ENCODE assay signal across 10 cellular contexts in genomic region chrX:100635989-100636320, GRCh38. TPM values are rescaled to one million over a fixed set of nuclear protein-coding genes. Genes with fewer than 3 reads are reported as not detected.
A peak's percentile ranks its signal among the peaks of the same experiment; 100 is the strongest.
DNase-seq lines count a peak whose midpoint lies in the region; ATAC-seq and TF ChIP-seq lines count a peak whose summit lies in the region.
"Had no signal": no experiment of that assay in that cellular context is flagged by ENCODE, and none has a peak within 500 bp of the region (broad histone marks: within the 10 kb centered on the region; RNA-seq: fewer than 3 reads in every experiment).

No MANE protein-coding gene starts in this region.

- peaks cover 2 to 7% of the 10 kb centered on the region in 2 donors for H3K27me3 ChIP-seq in mucosa of rectum (ENCODE audit: control insufficient read depth in 2 of 2, insufficient read depth in 2 of 2, low read length in 2 of 2)

- H3K9me3 Mint-ChIP-seq in effector memory CD8-positive, alpha-beta T cell = no peaks in the 10 kb centered on the region
- H3K9me3 Mint-ChIP-seq in CD14-positive monocyte = peaks cover 0 to 13% (median 4%) of the 10 kb centered on the region in 7 donors

- H3K36me3 Mint-ChIP-seq in effector memory CD8-positive, alpha-beta T cell (ENCODE audit: insufficient read depth) = peaks cover 6% of the 10 kb centered on the region
- peaks cover 0 to 3% of the 10 kb centered on the region in 2 donors for H3K36me3 Mint-ChIP-seq in CD14-positive monocyte

- no peak for TF ChIP-seq CTCF in CD14-positive monocyte (IDR thresholded peaks at IDR 0.05)

- no peaks in the 10 kb centered on the region for H3K4me1 ChIP-seq in mucosa of rectum (ENCODE audit: control insufficient read depth in 2 of 2, insufficient read depth in 2 of 2, low read length in 2 of 2)

- peak overlapping the region; percentile 80 to 86 for H3K4me3 Mint-ChIP-seq in effector memory CD8-positive, alpha-beta T cell
- H3K4me3 Mint-ChIP-seq in CD14-positive monocyte = peak overlapping the region in 1 of 2 donors; percentile 62

- DNase-seq in Right ventricle myocardium inferior (ENCODE audit: missing footprints) (no peak), cardiac septum (ENCODE audit: low spot score) (no peak), NCI-H2196 (lab: John Stamatoyannopoulos, UW; ENCODE audit: unreplicated experiment) (no peak), CD14-positive monocyte (ENCODE audit: low spot score) (no peak)
- DNase-seq in effector memory CD8-positive, alpha-beta T cell = no peak
- DNase-seq in stimulated activated CD4-positive, alpha-beta T cell treated with anti-CD3 and anti-CD28 coated beads, Interleukin-15, amount 100 ng/mL, for 24 hours = no peak
- DNase-seq: DND-41 had no signal

- no peaks in the 10 kb centered on the region for H3K36me3 ChIP-seq in mucosa of rectum (ENCODE audit: control insufficient read depth in 2 of 2, insufficient read depth in 2 of 2, low read length in 2 of 2)

- H3K9ac ChIP-seq in mucosa of rectum (ENCODE audit: low read depth in 1 of 2, low read length in 2 of 2) = peak overlapping the region; percentile 68 to 73

- H3K27ac Mint-ChIP-seq in effector memory CD8-positive, alpha-beta T cell = peak overlapping the region; percentile 26 to 81
- H3K27ac Mint-ChIP-seq in CD14-positive monocyte = no peak overlapping the region

- peaks cover 0 to 3% of the 10 kb centered on the region in 2 donors for H3K4me1 Mint-ChIP-seq in effector memory CD8-positive, alpha-beta T cell (ENCODE audit: low read depth in 2 of 2)
- H3K4me1 Mint-ChIP-seq in CD14-positive monocyte = peaks cover 4% of the 10 kb centered on the region

- H3K4me3 ChIP-seq in mucosa of rectum (ENCODE audit: low read length in 2 of 2) = peak overlapping the region; percentile 66 to 80

- intact Hi-C loops in Right ventricle myocardium inferior (cut with DNase I) = no loop called here
- intact Hi-C loops in cardiac septum (cut with DNase I) = no loop called here
- intact Hi-C loops in CD14-positive monocyte (cut with micrococcal nuclease) = no loop called here

- peak overlapping the region; percentile 46 to 57 for H3K27ac ChIP-seq in mucosa of rectum (ENCODE audit: low read depth in 2 of 2, low read length in 2 of 2)

- H3K9me3 ChIP-seq in mucosa of rectum (ENCODE audit: control insufficient read depth in 2 of 2, low read length in 2 of 2) = no peaks in the 10 kb centered on the region

- peaks cover 7 to 16% of the 10 kb centered on the region in 2 donors for H3K27me3 Mint-ChIP-seq in effector memory CD8-positive, alpha-beta T cell
- H3K27me3 Mint-ChIP-seq in CD14-positive monocyte (ENCODE audit: low read depth in 3 of 3) = peaks cover 45 to 73% (median 70%) of the 10 kb centered on the region in 3 donors

- ATAC-seq in Right ventricle myocardium inferior (peak; percentile 13), HG03342 (IDR thresholded peaks at IDR 0.05; ENCODE audit: unreplicated experiment) (no peak)
- ATAC-seq in effector memory CD8-positive, alpha-beta T cell (replicated peaks) = no peak

RNA-seq across cellular contexts. Expression of gene TSPAN6, which starts 0.7 kb away (rescaled TPM):
- total RNA-seq in Right ventricle myocardium inferior (5.0 TPM), cardiac septum (3.0 TPM)
- polyA plus RNA-seq in CD14-positive monocyte = not detected
- total RNA-seq: T-helper 1 cell treated with Interleukin-12 subunit alpha and Interleukin-12 subunit beta and Interleukin-4 antibody, amounts not matched to agents 30 ng/mL and 1 ng/mL, for 36 hours had no signal

RNA-seq across cellular contexts. Expression of gene SRPX2, which starts 8.0 kb away (rescaled TPM):
- total RNA-seq in Right ventricle myocardium inferior (9.7 TPM), cardiac septum (14.2 TPM)
- not detected for polyA plus RNA-seq in CD14-positive monocyte
- total RNA-seq: T-helper 1 cell treated with Interleukin-12 subunit alpha and Interleukin-12 subunit beta and Interleukin-4 antibody, amounts not matched to agents 30 ng/mL and 1 ng/mL, for 36 hours had no signal

RNA-seq across cellular contexts. Expression of gene TNMD, which starts 51.2 kb away (rescaled TPM):
- total RNA-seq in Right ventricle myocardium inferior (0.19 TPM), cardiac septum (2.6 TPM)
- polyA plus RNA-seq in CD14-positive monocyte = not detected
- total RNA-seq: T-helper 1 cell treated with Interleukin-12 subunit alpha and Interleukin-12 subunit beta and Interleukin-4 antibody, amounts not matched to agents 30 ng/mL and 1 ng/mL, for 36 hours had no signal

Comparison
In these comparisons a context has a peak if more than half of its experiments do, and no peak if none do; other contexts are left out.
1. H3K27ac Mint-ChIP-seq: peak in effector memory CD8-positive, alpha-beta T cell (2 of 2); none in CD14-positive monocyte (0 of 7).